Comparison of ENCODE assay signal across 1 cellular context in the genomic region with DNA sequence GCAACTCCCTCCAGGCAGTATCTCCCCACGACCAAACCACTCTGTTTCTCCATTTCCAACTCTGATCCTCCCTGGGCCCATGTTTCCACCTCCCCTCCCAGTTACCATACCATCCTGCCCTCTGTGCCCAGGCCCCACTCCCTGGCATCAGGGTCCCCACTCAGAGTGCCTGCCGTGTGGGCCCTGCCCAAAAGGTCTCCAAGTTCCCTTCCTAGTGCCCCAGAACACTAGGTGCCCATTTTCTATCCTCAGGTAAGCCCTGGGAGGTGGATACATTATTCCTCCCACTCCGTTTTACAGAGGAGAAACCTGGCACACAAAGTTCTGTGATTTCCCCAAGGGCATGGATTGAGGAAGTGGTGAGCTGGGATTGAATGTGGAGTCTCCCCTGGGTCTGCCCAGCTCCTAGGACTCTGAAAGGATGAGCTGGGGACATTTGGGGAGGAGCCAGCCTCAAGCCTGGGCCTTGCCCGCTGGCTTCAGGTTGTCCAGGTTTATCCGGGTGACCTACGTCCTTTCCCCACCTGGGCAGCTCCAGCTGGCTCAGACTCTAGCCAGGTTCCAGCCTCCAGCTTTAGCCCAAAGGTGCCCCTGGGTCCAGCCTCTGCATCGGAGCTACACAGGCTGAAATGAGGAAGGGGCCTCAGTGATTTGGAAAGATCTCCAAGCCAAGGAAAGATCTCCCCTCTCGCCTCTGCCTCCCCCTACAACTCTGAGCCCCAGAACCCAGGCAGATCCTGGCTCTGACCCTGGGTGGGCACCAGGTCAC.
TF ChIP-seq lines count a peak whose summit lies in the region.

No MANE protein-coding gene starts in this region.

TF ChIP-seq in HepG2, 621 proteins besides CTCF, POLR2A, EP300 and RAD21 (continued from another document):
- TF ChIP-seq ZNF609 (CRISPR knock-in tag; IDR thresholded peaks at IDR 0.05; ENCODE audit: borderline replicate concordance) (peak; percentile 29; the same call in 1 of the 2 replicates), RBAK (CRISPR knock-in tag; IDR thresholded peaks at IDR 0.05) (no peak), ZNF33B (CRISPR knock-in tag; IDR thresholded peaks at IDR 0.05) (no peak), ZNF124 (CRISPR knock-in tag; IDR thresholded peaks at IDR 0.05) (no peak), SIN3B (IDR thresholded peaks at IDR 0.05; ENCODE audit: low read length) (no peak), SCMH1 (CRISPR knock-in tag; IDR thresholded peaks at IDR 0.05; ENCODE audit: borderline replicate concordance) (no peak), ZNF652 (CRISPR knock-in tag; IDR thresholded peaks at IDR 0.05; ENCODE audit: borderline replicate concordance, low read depth) (no peak), BRD4 (CRISPR knock-in tag; IDR thresholded peaks at IDR 0.05) (no peak), TERF1 (CRISPR knock-in tag; IDR thresholded peaks at IDR 0.05) (no peak), ZFAT (CRISPR knock-in tag; conservative IDR thresholded peaks at IDR 0.05) (no peak), SP5 (CRISPR knock-in tag; IDR thresholded peaks at IDR 0.05; ENCODE audit: borderline replicate concordance, low read depth) (no peak), ZNF674 (CRISPR knock-in tag; IDR thresholded peaks at IDR 0.05; ENCODE audit: low read depth) (no peak), FOXA3 (CRISPR knock-in tag; IDR thresholded peaks at IDR 0.05) (no peak), NR3C1 (CRISPR knock-in tag; IDR thresholded peaks at IDR 0.05) (no peak), ZKSCAN1 (IDR thresholded peaks at IDR 0.05; ENCODE audit: low read length) (no peak), MLLT10 (CRISPR knock-in tag; IDR thresholded peaks at IDR 0.05) (no peak), ZNF777 (CRISPR knock-in tag; IDR thresholded peaks at IDR 0.05) (no peak), RFX1 (IDR thresholded peaks at IDR 0.05) (no peak), ZFP62 (CRISPR knock-in tag; IDR thresholded peaks at IDR 0.05) (no peak), ZNF263 (CRISPR knock-in tag; IDR thresholded peaks at IDR 0.05) (0 out of 2 replicates have a peak, but pooled peaks have one; percentile 27), SMARCC2 (IDR thresholded peaks at IDR 0.05) (no peak), ZZZ3 (CRISPR knock-in tag; IDR thresholded peaks at IDR 0.05; ENCODE audit: borderline replicate concordance) (no peak), EEA1 (CRISPR knock-in tag; IDR thresholded peaks at IDR 0.05; ENCODE audit: borderline replicate concordance) (no peak), ZNF224 (CRISPR knock-in tag; IDR thresholded peaks at IDR 0.05) (0 out of 2 replicates have a peak, but pooled peaks have one; percentile 40), AFF4 (CRISPR knock-in tag; IDR thresholded peaks at IDR 0.05) (no peak), PAWR (CRISPR knock-in tag; IDR thresholded peaks at IDR 0.05; ENCODE audit: borderline replicate concordance) (no peak), MED13 (CRISPR knock-in tag; IDR thresholded peaks at IDR 0.05) (no peak), ATF7 (IDR thresholded peaks at IDR 0.05) (no peak), ATF7 (CRISPR knock-in tag; IDR thresholded peaks at IDR 0.05) (0 out of 2 replicates have a peak, but pooled peaks have one; percentile 1), SETDB1 (CRISPR knock-in tag; IDR thresholded peaks at IDR 0.05; ENCODE audit: borderline replicate concordance) (no peak), NR1H2 (CRISPR knock-in tag; IDR thresholded peaks at IDR 0.05; ENCODE audit: borderline replicate concordance, low read depth) (no peak), CREM (IDR thresholded peaks at IDR 0.05) (no peak), CREM (CRISPR knock-in tag; IDR thresholded peaks at IDR 0.05) (no peak)
- TF ChIP-seq, protein P1, sequence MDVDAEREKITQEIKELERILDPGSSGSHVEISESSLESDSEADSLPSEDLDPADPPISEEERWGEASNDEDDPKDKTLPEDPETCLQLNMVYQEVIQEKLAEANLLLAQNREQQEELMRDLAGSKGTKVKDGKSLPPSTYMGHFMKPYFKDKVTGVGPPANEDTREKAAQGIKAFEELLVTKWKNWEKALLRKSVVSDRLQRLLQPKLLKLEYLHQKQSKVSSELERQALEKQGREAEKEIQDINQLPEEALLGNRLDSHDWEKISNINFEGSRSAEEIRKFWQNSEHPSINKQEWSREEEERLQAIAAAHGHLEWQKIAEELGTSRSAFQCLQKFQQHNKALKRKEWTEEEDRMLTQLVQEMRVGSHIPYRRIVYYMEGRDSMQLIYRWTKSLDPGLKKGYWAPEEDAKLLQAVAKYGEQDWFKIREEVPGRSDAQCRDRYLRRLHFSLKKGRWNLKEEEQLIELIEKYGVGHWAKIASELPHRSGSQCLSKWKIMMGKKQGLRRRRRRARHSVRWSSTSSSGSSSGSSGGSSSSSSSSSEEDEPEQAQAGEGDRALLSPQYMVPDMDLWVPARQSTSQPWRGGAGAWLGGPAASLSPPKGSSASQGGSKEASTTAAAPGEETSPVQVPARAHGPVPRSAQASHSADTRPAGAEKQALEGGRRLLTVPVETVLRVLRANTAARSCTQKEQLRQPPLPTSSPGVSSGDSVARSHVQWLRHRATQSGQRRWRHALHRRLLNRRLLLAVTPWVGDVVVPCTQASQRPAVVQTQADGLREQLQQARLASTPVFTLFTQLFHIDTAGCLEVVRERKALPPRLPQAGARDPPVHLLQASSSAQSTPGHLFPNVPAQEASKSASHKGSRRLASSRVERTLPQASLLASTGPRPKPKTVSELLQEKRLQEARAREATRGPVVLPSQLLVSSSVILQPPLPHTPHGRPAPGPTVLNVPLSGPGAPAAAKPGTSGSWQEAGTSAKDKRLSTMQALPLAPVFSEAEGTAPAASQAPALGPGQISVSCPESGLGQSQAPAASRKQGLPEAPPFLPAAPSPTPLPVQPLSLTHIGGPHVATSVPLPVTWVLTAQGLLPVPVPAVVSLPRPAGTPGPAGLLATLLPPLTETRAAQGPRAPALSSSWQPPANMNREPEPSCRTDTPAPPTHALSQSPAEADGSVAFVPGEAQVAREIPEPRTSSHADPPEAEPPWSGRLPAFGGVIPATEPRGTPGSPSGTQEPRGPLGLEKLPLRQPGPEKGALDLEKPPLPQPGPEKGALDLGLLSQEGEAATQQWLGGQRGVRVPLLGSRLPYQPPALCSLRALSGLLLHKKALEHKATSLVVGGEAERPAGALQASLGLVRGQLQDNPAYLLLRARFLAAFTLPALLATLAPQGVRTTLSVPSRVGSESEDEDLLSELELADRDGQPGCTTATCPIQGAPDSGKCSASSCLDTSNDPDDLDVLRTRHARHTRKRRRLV (CRISPR knock-in tag; IDR thresholded peaks at IDR 0.05), result no peak
- TF ChIP-seq, protein P2, sequence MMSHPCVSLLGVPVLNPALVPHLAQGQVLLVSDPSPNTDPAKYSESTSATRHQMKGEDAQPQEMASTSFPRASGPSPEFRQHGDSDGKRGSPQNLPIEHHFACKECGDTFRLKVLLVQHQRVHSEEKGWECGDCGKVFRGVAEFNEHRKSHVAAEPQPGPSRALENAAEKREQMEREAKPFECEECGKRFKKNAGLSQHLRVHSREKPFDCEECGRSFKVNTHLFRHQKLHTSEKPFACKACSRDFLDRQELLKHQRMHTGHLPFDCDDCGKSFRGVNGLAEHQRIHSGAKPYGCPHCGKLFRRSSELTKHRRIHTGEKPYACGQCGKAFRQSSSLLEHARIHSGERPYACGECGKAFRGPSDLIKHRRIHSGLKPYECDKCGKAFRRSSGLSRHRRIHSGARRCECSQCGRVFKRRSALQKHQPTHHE (CRISPR knock-in tag; IDR thresholded peaks at IDR 0.05; ENCODE audit: borderline replicate concordance), result no peak
